14 cellular contexts compared by ENCODE assay signal in the genomic region with DNA sequence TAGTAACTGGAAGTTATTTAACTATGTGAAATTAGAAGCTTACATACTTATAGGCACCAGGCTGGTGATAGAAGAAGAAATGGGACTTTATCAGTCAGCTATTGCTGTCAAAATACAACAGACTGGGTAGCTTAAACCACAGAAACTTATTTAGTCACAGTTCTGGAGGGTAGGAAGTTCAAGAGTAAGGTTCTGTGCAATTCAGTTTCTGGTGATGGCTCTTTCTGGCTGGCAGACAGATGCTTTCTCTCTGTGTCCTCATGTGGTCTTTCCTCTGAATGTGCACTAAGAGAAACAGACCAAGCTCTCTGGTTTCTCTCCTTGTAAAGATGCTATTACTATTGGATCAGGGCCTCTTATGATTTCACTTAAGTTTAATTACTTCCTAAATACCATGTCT.
DNase-seq lines count a peak whose midpoint lies in the region; ATAC-seq and TF ChIP-seq lines count a peak whose summit lies in the region.
"Had no signal": no experiment of that assay in that cellular context is flagged by ENCODE, and none has a peak within 500 bp of the region (broad histone marks: within the 10 kb centered on the region; RNA-seq: fewer than 3 reads in every experiment).

No MANE protein-coding gene starts in this region.

- intact Hi-C loops in spleen (cut with DNase I; ENCODE audit: low total_unique reads) (no loop called here), posterior vena cava (cut with DNase I) (no loop called here)

- H3K4me1 ChIP-seq in GM23248 (ENCODE audit: insufficient read depth) (no peaks in the 10 kb centered on the region), spleen (no peaks in the 10 kb centered on the region)
- H3K4me1 ChIP-seq: Peyer's patch had no signal

- no peak for TF ChIP-seq POLR2A in spleen (IDR thresholded peaks at IDR 0.05)

- H4K20me1 ChIP-seq in GM23248 (ENCODE audit: insufficient read depth) = no peaks in the 10 kb centered on the region

- H3K4me3 ChIP-seq in GM23248 (no peak overlapping the region), spleen (no peak overlapping the region), brain microvascular endothelial cell (ENCODE audit: low read depth, low read length) (no peak overlapping the region)
- H3K4me3 ChIP-seq: Peyer's patch, skin epidermis had no signal

- in situ Hi-C loops in GM23248 (cut with MboI) = no loop called here
- in situ Hi-C loops in brain microvascular endothelial cell (cut with HindIII; ENCODE audit: low pct_ligation_motif_present, low sequenced_read_pairs) = no loop called here

- peak; percentile 90 for ATAC-seq in GM18873 (IDR thresholded peaks at IDR 0.05; ENCODE audit: low FRiP score, unreplicated experiment)
- ATAC-seq in HG03469 (IDR thresholded peaks at IDR 0.05; ENCODE audit: unreplicated experiment) = peak; percentile 76

- no peaks in the 10 kb centered on the region for H3F3A ChIP-seq in GM23248 (ENCODE audit: insufficient read depth)

- DNase-seq in GM23248 = peak; percentile 6
- peak; percentile 12 for DNase-seq in glomerular visceral epithelial cell (ENCODE audit: extremely low spot score)
- no peak for DNase-seq in spleen
- no peak for DNase-seq in posterior vena cava (ENCODE audit: low spot score)
- DNase-seq in superior temporal gyrus (ENCODE audit: extremely low spot score) = no peak
- DNase-seq in brain microvascular endothelial cell = no peak
- DNase-seq: activated naive CD4-positive, alpha-beta T cell; naive B cell; NCI-H1930; Peyer's patch; WERI-Rb-1 had no signal

- H3K9me3 ChIP-seq in GM23248 (ENCODE audit: low read depth) = no peaks in the 10 kb centered on the region
- peaks cover 0 to 6% (median 0%) of the 10 kb centered on the region in 8 donors for H3K9me3 ChIP-seq in spleen
- H3K9me3 ChIP-seq: Peyer's patch had no signal

- TF ChIP-seq CTCF in spleen (IDR thresholded peaks at IDR 0.05 in 8 of 11, conservative IDR thresholded peaks at IDR 0.05 in 3 of 11) (no peak), brain microvascular endothelial cell (IDR thresholded peaks at IDR 0.05; ENCODE audit: low read depth, low read length, missing control alignments) (no peak)

- no peak overlapping the region for H3K9ac ChIP-seq in GM23248

- no peaks in the 10 kb centered on the region for H3K79me2 ChIP-seq in GM23248 (ENCODE audit: insufficient read depth)

- H3K36me3 ChIP-seq in GM23248 (ENCODE audit: low read depth) = no peaks in the 10 kb centered on the region
- no peaks in the 10 kb centered on the region for H3K36me3 ChIP-seq in spleen
- no peaks in the 10 kb centered on the region for H3K36me3 ChIP-seq in brain microvascular endothelial cell (replicated peaks)
- H3K36me3 ChIP-seq: Peyer's patch, WERI-Rb-1 had no signal

- H3K27ac ChIP-seq in GM23248 (no peak overlapping the region), spleen (no peak overlapping the region), brain microvascular endothelial cell (no peak overlapping the region)
- H3K27ac ChIP-seq: Peyer's patch, WERI-Rb-1 had no signal

- no peak overlapping the region for H3K4me2 ChIP-seq in GM23248 (ENCODE audit: unreplicated experiment)

- H3K27me3 ChIP-seq in GM23248 (replicated peaks; ENCODE audit: insufficient read depth) = no peaks in the 10 kb centered on the region
- H3K27me3 ChIP-seq in spleen (replicated peaks in 1 of 7) = no peaks in the 10 kb centered on the region
- no peaks in the 10 kb centered on the region for H3K27me3 ChIP-seq in brain microvascular endothelial cell (replicated peaks)
- H3K27me3 ChIP-seq: Peyer's patch had no signal

- H2AFZ ChIP-seq in GM23248 = no peak overlapping the region

- H3K9me2 ChIP-seq in GM23248 (ENCODE audit: insufficient read depth) = no peaks in the 10 kb centered on the region

Comparison
In these comparisons a context has a peak if more than half of its experiments do, and no peak if none do; other contexts are left out.
1. DNase-seq: peak in GM23248 (single experiment) and glomerular visceral epithelial cell (single experiment); none in spleen (single experiment), posterior vena cava (single experiment), superior temporal gyrus (single experiment) and brain microvascular endothelial cell (single experiment).